Comparison of ENCODE assay signal across 13 cellular contexts in genomic region chrX:129783176-129783776, GRCh38. TPM values are rescaled to one million over a fixed set of nuclear protein-coding genes. Genes with fewer than 3 reads are reported as not detected.
A peak's percentile ranks its signal among the peaks of the same experiment; 100 is the strongest.
DNase-seq lines count a peak whose midpoint lies in the region; ATAC-seq and TF ChIP-seq lines count a peak whose summit lies in the region.
"Had no signal": no experiment of that assay in that cellular context is flagged by ENCODE, and none has a peak within 500 bp of the region (broad histone marks: within the 10 kb centered on the region; RNA-seq: fewer than 3 reads in every experiment).

No MANE protein-coding gene starts in this region.

- peak overlapping the region; percentile 73; the same call in 1 of the 2 replicates for H3K4me3 ChIP-seq in GM08714 (ENCODE audit: low read length)
- H3K4me3 ChIP-seq: mucosa of descending colon had no signal

- peaks cover 45 to 58% of the 10 kb centered on the region in 2 donors for H3K36me3 Mint-ChIP-seq in CD14-positive monocyte
- H3K36me3 Mint-ChIP-seq in activated CD8-positive, alpha-beta T cell treated with anti-CD3 and anti-CD28 coated beads, Interleukin-2, amount 10 ng/mL, durations not matched to agents 7 days and 5 days (ENCODE audit: low read depth), result peaks cover 81% of the 10 kb centered on the region

- TF ChIP-seq CTCF in CD14-positive monocyte (IDR thresholded peaks at IDR 0.05), result no peak

- intact Hi-C loops in CD14-positive monocyte (cut with micrococcal nuclease), result loop anchor here in 1 of 2 donors (5.0 kb wide), 1 partner anchor 34 kb away; no protein-coding TSS in a partner anchor

- H3K27ac Mint-ChIP-seq in CD14-positive monocyte, result peak overlapping the region; percentile 86 to 99 (median 95)
- peak overlapping the region; percentile 88 for H3K27ac Mint-ChIP-seq in activated CD8-positive, alpha-beta T cell treated with anti-CD3 and anti-CD28 coated beads, Interleukin-2, amount 10 ng/mL, durations not matched to agents 7 days and 5 days
- H3K27ac Mint-ChIP-seq: endodermal cell had no signal

- no peak for ATAC-seq in activated CD8-positive, alpha-beta T cell treated with anti-CD3 and anti-CD28 coated beads, Interleukin-2, amount 10 ng/mL, durations not matched to agents 7 days and 5 days
- ATAC-seq in HG03520 (IDR thresholded peaks at IDR 0.05; ENCODE audit: unreplicated experiment) (no peak), HG03159 (IDR thresholded peaks at IDR 0.05; ENCODE audit: unreplicated experiment) (no peak)
- ATAC-seq: mucosa of descending colon, SK-N-SH treated with all-trans-retinoic acid at 6 μM for 48 hours had no signal

- peaks cover 0 to 5% (median 2%) of the 10 kb centered on the region in 7 donors for H3K9me3 Mint-ChIP-seq in CD14-positive monocyte
- no peaks in the 10 kb centered on the region for H3K9me3 Mint-ChIP-seq in activated CD8-positive, alpha-beta T cell treated with anti-CD3 and anti-CD28 coated beads, Interleukin-2, amount 10 ng/mL, durations not matched to agents 7 days and 5 days (ENCODE audit: insufficient read depth)

- H3K27me3 Mint-ChIP-seq in CD14-positive monocyte (ENCODE audit: low read depth in 3 of 3), result peaks cover 0 to 13% (median 0%) of the 10 kb centered on the region in 3 donors
- H3K27me3 Mint-ChIP-seq in activated CD8-positive, alpha-beta T cell treated with anti-CD3 and anti-CD28 coated beads, Interleukin-2, amount 10 ng/mL, durations not matched to agents 7 days and 5 days (ENCODE audit: low read depth), result no peaks in the 10 kb centered on the region

- peak overlapping the region; percentile 95 to 96 for H3K4me3 Mint-ChIP-seq in CD14-positive monocyte
- peak overlapping the region; percentile 89 for H3K4me3 Mint-ChIP-seq in activated CD8-positive, alpha-beta T cell treated with anti-CD3 and anti-CD28 coated beads, Interleukin-2, amount 10 ng/mL, durations not matched to agents 7 days and 5 days
- H3K4me3 Mint-ChIP-seq: endodermal cell had no signal

- DNase-seq in CD14-positive monocyte (ENCODE audit: low spot score) (no peak), left kidney (ENCODE audit: low read depth, low spot score) (peak; percentile 11), DMS53 treated with DMSO at 0.1 percent for 48 hours (lab: John Stamatoyannopoulos, UW; ENCODE audit: unreplicated experiment) (no peak)
- no peak for DNase-seq in activated CD8-positive, alpha-beta T cell treated with anti-CD3 and anti-CD28 coated beads, Interleukin-2, amount 10 ng/mL, durations not matched to agents 7 days and 5 days
- DNase-seq: COR-L47, endodermal cell, foreskin melanocyte, mucosa of descending colon, NCI-H2227 treated with DMSO at 0.1 percent for 48 hours had no signal

- POLR2A ChIA-PET in activated CD8-positive, alpha-beta T cell treated with anti-CD3 and anti-CD28 coated beads, Interleukin-2, amount 10 ng/mL, durations not matched to agents 7 days and 5 days (lab: Charles Lee), result interaction anchor here (0.8 to 10.3 kb wide), 6 partner anchors 12 to 124 kb away, joined by 3 to 165 read pairs (median 26); no protein-coding TSS in a partner anchor

- CTCF ChIA-PET in activated CD8-positive, alpha-beta T cell treated with anti-CD3 and anti-CD28 coated beads, Interleukin-2, amount 10 ng/mL, durations not matched to agents 7 days and 5 days (lab: Charles Lee), result interaction anchor here (0.9 to 6.7 kb wide), 8 partner anchors 13 to 142 kb away, joined by 3 to 71 read pairs (median 6); partner anchors contain the start of gene APLN

- H3K4me1 Mint-ChIP-seq in CD14-positive monocyte, result peaks cover 65% of the 10 kb centered on the region
- peaks cover 51% of the 10 kb centered on the region for H3K4me1 Mint-ChIP-seq in activated CD8-positive, alpha-beta T cell treated with anti-CD3 and anti-CD28 coated beads, Interleukin-2, amount 10 ng/mL, durations not matched to agents 7 days and 5 days (ENCODE audit: low read depth)

RNA-seq across cellular contexts. Expression of gene SASH3, which starts 3.5 kb away (rescaled TPM):
- 100 to 1,000 TPM; 127 to 179 TPM for polyA plus RNA-seq in CD14-positive monocyte
- 100 to 1,000 TPM; 286 to 303 TPM for total RNA-seq in activated CD8-positive, alpha-beta T cell treated with anti-CD3 and anti-CD28 coated beads, Interleukin-2, amount 10 ng/mL, durations not matched to agents 7 days and 5 days
- total RNA-seq: endodermal cell had no signal

RNA-seq across cellular contexts. Expression of gene XPNPEP2, which starts 44.5 kb away (rescaled TPM):
- polyA plus RNA-seq in CD14-positive monocyte, result not detected
- 1 to 10 TPM; 1.6 to 1.7 TPM for total RNA-seq in activated CD8-positive, alpha-beta T cell treated with anti-CD3 and anti-CD28 coated beads, Interleukin-2, amount 10 ng/mL, durations not matched to agents 7 days and 5 days
